In genomic region chr5:14920121-14920520, GRCh38 we compare ENCODE assay signal across 1 cellular context.
TF ChIP-seq lines count a peak whose summit lies in the region.

No MANE protein-coding gene starts in this region.

TF ChIP-seq in HepG2, 621 proteins besides CTCF, POLR2A, EP300 and RAD21 (continued from another document):
- no peak for TF ChIP-seq PRDM10 (CRISPR knock-in tag; IDR thresholded peaks at IDR 0.05; ENCODE audit: low read depth)
- no peak for TF ChIP-seq ZIK1 (CRISPR knock-in tag; IDR thresholded peaks at IDR 0.05; ENCODE audit: borderline replicate concordance, low read depth)
- TF ChIP-seq USF2 (IDR thresholded peaks at IDR 0.05; ENCODE audit: low read depth, low read length): no peak
- TF ChIP-seq USF2 (CRISPR knock-in tag; IDR thresholded peaks at IDR 0.05; ENCODE audit: borderline replicate concordance): no peak
- no peak for TF ChIP-seq MZF1 (CRISPR knock-in tag; IDR thresholded peaks at IDR 0.05; ENCODE audit: borderline replicate concordance)
- no peak for TF ChIP-seq ARID5B (CRISPR knock-in tag; IDR thresholded peaks at IDR 0.05)
- TF ChIP-seq BORCS8-MEF2B (CRISPR knock-in tag; IDR thresholded peaks at IDR 0.05): no peak
- no peak for TF ChIP-seq CHD4 (IDR thresholded peaks at IDR 0.05; ENCODE audit: borderline replicate concordance, low read length)
- TF ChIP-seq HOMEZ (CRISPR knock-in tag; IDR thresholded peaks at IDR 0.05; ENCODE audit: low read depth): no peak
- no peak for TF ChIP-seq ESRRA (CRISPR knock-in tag; IDR thresholded peaks at IDR 0.05; ENCODE audit: low read depth)
- no peak for TF ChIP-seq ZNF777 (CRISPR knock-in tag; IDR thresholded peaks at IDR 0.05)
- TF ChIP-seq ATAD3A (CRISPR knock-in tag; IDR thresholded peaks at IDR 0.05): no peak
- no peak for TF ChIP-seq POLR2AphosphoS5 (IDR thresholded peaks at IDR 0.05; ENCODE audit: low read depth, low read length)
- TF ChIP-seq ZSCAN29 (CRISPR knock-in tag; conservative IDR thresholded peaks at IDR 0.05): no peak
- TF ChIP-seq NFE2L2 (IDR thresholded peaks at IDR 0.05; ENCODE audit: low read length): no peak
- TF ChIP-seq ZMYM3 (CRISPR knock-in tag; IDR thresholded peaks at IDR 0.05): no peak
